In genomic region chr11:119831011-119831410, GRCh38 we compare ENCODE assay signal across 37 cellular contexts.
"Had no signal": no experiment of that assay in that cellular context is flagged by ENCODE, and none has a peak within 500 bp of the region (broad histone marks: within the 10 kb centered on the region; RNA-seq: fewer than 3 reads in every experiment).

No MANE protein-coding gene starts in this region.

- H3K36me3 Mint-ChIP-seq: activated CD4-positive, alpha-beta memory T cell treated with anti-CD3 and anti-CD28 coated beads for 36 hours; activated naive CD4-positive, alpha-beta T cell treated with anti-CD3 and anti-CD28 coated beads, Interleukin-2, amount 50 U/mL, for 72 hours; activated naive CD8-positive, alpha-beta T cell treated with anti-CD3 and anti-CD28 coated beads for 36 hours had no signal

- H3K9me3 Mint-ChIP-seq: activated CD4-positive, alpha-beta T cell treated with anti-CD3 and anti-CD28 coated beads, Interleukin-2, amount 10 ng/mL, durations not matched to agents 24 days and 14 days; activated CD8-positive, alpha-beta T cell treated with anti-CD3 and anti-CD28 coated beads for 36 hours; activated naive CD4-positive, alpha-beta T cell treated with anti-CD3 and anti-CD28 coated beads for 36 hours; activated naive CD8-positive, alpha-beta T cell treated with anti-CD3 and anti-CD28 coated beads for 36 hours; activated T-cell treated with anti-CD3 and anti-CD28 coated beads, Interleukin-2, amount 50 U/mL, for 72 hours; activated T-helper 1 cell treated with anti-CD3 and anti-CD28 coated beads, Interleukin-12 subunit alpha, Interleukin-12 subunit beta, Interleukin-2, Interleukin-4 antibody, amounts not matched to agents 30 ng/mL and 10 ng/mL and 1 ng/mL, durations not matched to agents 14 hours and 24 hours and 36 hours; activated T-helper 17 cell treated with anti-CD3 and anti-CD28 coated beads, Interleukin-2, amount 50 U/mL, for 72 hours; T-helper 1 cell treated with Interleukin-12 subunit alpha and Interleukin-12 subunit beta and Interleukin-4 antibody, amounts not matched to agents 30 μg/mL and 1 μg/mL, for 36 hours had no signal

- FAIRE-seq: astrocyte, TTC549 had no signal

- DNase-seq: activated B cell treated with CpG ODN at 0.5 μM for 24 hours; activated CD4-positive, alpha-beta memory T cell treated with anti-CD3 and anti-CD28 coated beads for 36 hours; activated CD4-positive, alpha-beta T cell treated with anti-CD3 and anti-CD28 coated beads for 4 hours; activated CD4-positive, alpha-beta T cell treated with anti-CD3 and anti-CD28 coated beads, Interleukin-2, amount 10 ng/mL, durations not matched to agents 24 days and 14 days; activated CD4-positive, alpha-beta T cell treated with anti-CD3 and anti-CD28 coated beads, Interleukin-2, amount 50 U/mL, for 1 hour; activated CD4-positive, alpha-beta T cell treated with anti-CD3 and anti-CD28 coated beads, Interleukin-2, amount 50 U/mL, for 4 hours; activated CD4-positive, CD25-positive, alpha-beta regulatory T cell treated with anti-CD3 and anti-CD28 coated beads, Interleukin-2, amount 50 U/mL, for 72 hours; activated CD8-positive, alpha-beta memory T cell treated with anti-CD3 and anti-CD28 coated beads, Interleukin-2, amount 50 U/mL, for 4 hours; activated CD8-positive, alpha-beta T cell treated with anti-CD3 and anti-CD28 coated beads for 36 hours; activated effector memory CD4-positive, alpha-beta T cell treated with anti-CD3 and anti-CD28 coated beads, Interleukin-2, amount 50 U/mL, for 16 hours; activated gamma-delta T cell treated with Interleukin-2 at 50 U/mL for 16 hours; activated naive CD4-positive, alpha-beta T cell; activated naive CD4-positive, alpha-beta T cell treated with anti-CD3 and anti-CD28 coated beads for 36 hours; activated naive CD4-positive, alpha-beta T cell treated with anti-CD3 and anti-CD28 coated beads, Interleukin-2, amount 50 U/mL, for 16 hours; activated naive CD8-positive, alpha-beta T cell treated with anti-CD3 and anti-CD28 coated beads for 36 hours; activated T-cell treated with anti-CD3 and anti-CD28 coated beads for 4 hours; activated T-cell treated with anti-CD3 and anti-CD28 coated beads, Interleukin-2, amount 50 U/mL, for 1 hour; activated T-cell treated with anti-CD3 and anti-CD28 coated beads, Interleukin-2, amount 50 U/mL, for 4 hours; activated T-cell treated with anti-CD3 and anti-CD28 coated beads, Interleukin-2, amount 50 U/mL, for 72 hours; adrenal gland; amniotic stem cell; aorta; body of pancreas; brain microvascular endothelial cell; central memory CD4-positive, alpha-beta T cell; T-helper 1 cell; T-helper 2 cell; T-helper 9 cell had no signal

- H3K36me3 ChIP-seq: adrenal gland, brain microvascular endothelial cell, breast epithelium had no signal

- H3K27ac ChIP-seq: body of pancreas, brain microvascular endothelial cell, breast epithelium, VCaP had no signal

- H3K4me3 Mint-ChIP-seq: activated B cell treated with CpG ODN at 0.5 μM for 24 hours; activated CD4-positive, alpha-beta memory T cell treated with anti-CD3 and anti-CD28 coated beads for 36 hours; activated CD4-positive, alpha-beta T cell treated with anti-CD3 and anti-CD28 coated beads, Interleukin-2, amount 10 ng/mL, durations not matched to agents 24 days and 14 days; activated CD8-positive, alpha-beta T cell treated with anti-CD3 and anti-CD28 coated beads for 36 hours; activated naive CD4-positive, alpha-beta T cell treated with anti-CD3 and anti-CD28 coated beads for 36 hours; activated naive CD8-positive, alpha-beta T cell treated with anti-CD3 and anti-CD28 coated beads for 36 hours; activated T-cell treated with anti-CD3 and anti-CD28 coated beads, Interleukin-2, amount 50 U/mL, for 4 hours; activated T-cell treated with anti-CD3 and anti-CD28 coated beads, Interleukin-2, amount 50 U/mL, for 72 hours; activated T-helper 1 cell treated with anti-CD3 and anti-CD28 coated beads, Interleukin-12 subunit alpha, Interleukin-12 subunit beta, Interleukin-2, Interleukin-4 antibody, amounts not matched to agents 30 ng/mL and 10 ng/mL and 1 ng/mL, durations not matched to agents 14 hours and 24 hours and 36 hours; activated T-helper 17 cell treated with anti-CD3 and anti-CD28 coated beads, Interleukin-2, amount 50 U/mL, for 72 hours; T-helper 1 cell treated with Interleukin-12 subunit alpha and Interleukin-12 subunit beta and Interleukin-4 antibody, amounts not matched to agents 30 μg/mL and 1 μg/mL, for 36 hours; T-helper 2 cell treated with Interferon-gamma antibody and Interleukin-4, amounts not matched to agents 5 μg/mL and 100 μg/mL, for 36 hours had no signal

- H3K27me3 Mint-ChIP-seq: activated CD4-positive, alpha-beta T cell treated with anti-CD3 and anti-CD28 coated beads, Interleukin-2, amount 10 ng/mL, durations not matched to agents 24 days and 14 days had no signal

- H3K4me1 Mint-ChIP-seq: activated B cell treated with CpG ODN at 0.5 μM for 24 hours; activated CD4-positive, alpha-beta T cell treated with anti-CD3 and anti-CD28 coated beads, Interleukin-2, amount 10 ng/mL, durations not matched to agents 24 days and 14 days; activated T-helper 17 cell treated with anti-CD3 and anti-CD28 coated beads, Interleukin-2, amount 50 U/mL, for 72 hours had no signal

- ATAC-seq: activated CD8-positive, alpha-beta T cell treated with anti-CD3 and anti-CD28 coated beads for 36 hours; activated naive CD4-positive, alpha-beta T cell treated with anti-CD3 and anti-CD28 coated beads, Interleukin-2, amount 50 U/mL, for 72 hours; activated T-cell treated with anti-CD3 and anti-CD28 coated beads, Interleukin-2, amount 50 U/mL, for 4 hours; activated T-cell treated with anti-CD3 and anti-CD28 coated beads, Interleukin-2, amount 50 U/mL, for 72 hours; activated T-helper 17 cell treated with anti-CD3 and anti-CD28 coated beads, Interleukin-2, amount 50 U/mL, for 72 hours; body of pancreas had no signal

- H3K27ac Mint-ChIP-seq: activated B cell treated with CpG ODN at 0.5 μM for 24 hours; activated CD4-positive, alpha-beta memory T cell treated with anti-CD3 and anti-CD28 coated beads for 36 hours; activated CD4-positive, alpha-beta T cell treated with anti-CD3 and anti-CD28 coated beads, Interleukin-2, amount 10 ng/mL, durations not matched to agents 24 days and 14 days; activated CD8-positive, alpha-beta T cell treated with anti-CD3 and anti-CD28 coated beads for 36 hours; activated naive CD4-positive, alpha-beta T cell treated with anti-CD3 and anti-CD28 coated beads for 36 hours; activated naive CD4-positive, alpha-beta T cell treated with anti-CD3 and anti-CD28 coated beads, Interleukin-2, amount 50 U/mL, for 72 hours; activated naive CD8-positive, alpha-beta T cell treated with anti-CD3 and anti-CD28 coated beads for 36 hours; activated T-cell treated with anti-CD3 and anti-CD28 coated beads, Interleukin-2, amount 50 U/mL, for 72 hours; activated T-helper 1 cell treated with anti-CD3 and anti-CD28 coated beads, Interleukin-12 subunit alpha, Interleukin-12 subunit beta, Interleukin-2, Interleukin-4 antibody, amounts not matched to agents 30 ng/mL and 10 ng/mL and 1 ng/mL, durations not matched to agents 14 hours and 24 hours and 36 hours; activated T-helper 17 cell treated with anti-CD3 and anti-CD28 coated beads, Interleukin-2, amount 50 U/mL, for 72 hours; T-helper 1 cell treated with Interleukin-12 subunit alpha and Interleukin-12 subunit beta and Interleukin-4 antibody, amounts not matched to agents 30 μg/mL and 1 μg/mL, for 36 hours; T-helper 2 cell treated with Interferon-gamma antibody and Interleukin-4, amounts not matched to agents 5 μg/mL and 100 μg/mL, for 36 hours had no signal

- H3K4me3 ChIP-seq: adrenal gland, body of pancreas, breast epithelium had no signal

- H3K9me3 ChIP-seq: adrenal gland, body of pancreas, breast epithelium had no signal

- H3K4me1 ChIP-seq: breast epithelium had no signal

- H3K27me3 ChIP-seq: adrenal gland, body of pancreas, brain microvascular endothelial cell, breast epithelium had no signal
